26 cellular contexts compared by ENCODE assay signal in genomic region chr13:66048888-66049287, GRCh38.
"Had no signal": no experiment of that assay in that cellular context is flagged by ENCODE, and none has a peak within 500 bp of the region (broad histone marks: within the 10 kb centered on the region; RNA-seq: fewer than 3 reads in every experiment).

No MANE protein-coding gene starts in this region.

- H3K9me3 ChIP-seq: ascending aorta had no signal

- H3K27ac ChIP-seq: ascending aorta, breast epithelium, KMS-11, PC-9, SK-N-MC, WERI-Rb-1 had no signal

- H3K4me1 ChIP-seq: ascending aorta, breast epithelium had no signal

- H3K27me3 ChIP-seq: ascending aorta, breast epithelium had no signal

- H3K4me3 ChIP-seq: ascending aorta, breast epithelium, PC-9, SK-N-MC had no signal

- H3K36me3 ChIP-seq: ascending aorta, breast epithelium, WERI-Rb-1 had no signal

- H3K4me2 ChIP-seq: KMS-11, PC-9 had no signal

- H3K9ac ChIP-seq: KMS-11 had no signal

- DNase-seq: activated CD4-positive, alpha-beta T cell treated with anti-CD3 and anti-CD28 coated beads for 1 hour; activated CD4-positive, alpha-beta T cell treated with anti-CD3 and anti-CD28 coated beads for 48 hours; activated CD4-positive, CD25-positive, alpha-beta regulatory T cell; activated CD8-positive, alpha-beta T cell treated with anti-CD3 and anti-CD28 coated beads for 36 hours; activated effector memory CD4-positive, alpha-beta T cell treated with anti-CD3 and anti-CD28 coated beads, Interleukin-2, amount 50 U/mL, for 16 hours; activated naive CD4-positive, alpha-beta T cell; activated naive CD4-positive, alpha-beta T cell treated with anti-CD3 and anti-CD28 coated beads, Interleukin-2, amount 50 U/mL, for 16 hours; activated naive CD8-positive, alpha-beta T cell treated with anti-CD3 and anti-CD28 coated beads for 36 hours; activated T-cell treated with anti-CD3 and anti-CD28 coated beads, Interleukin-2, amount 50 U/mL, for 1 hour; activated T-cell treated with anti-CD3 and anti-CD28 coated beads, Interleukin-2, amount 50 U/mL, for 72 hours; amygdala; NCI-H1105; NCI-H1417 treated with DMSO at 0.1 percent for 48 hours; NCI-H187 treated with DMSO at 0.1 percent for 48 hours; NCI-H2081; NCI-H345; NCI-H524 treated with DMSO at 0.1 percent for 48 hours; PC-9; Right ventricle myocardium superior; T1000; WERI-Rb-1 had no signal

- H2AFZ ChIP-seq: PC-9 had no signal

- ATAC-seq: activated CD8-positive, alpha-beta T cell treated with anti-CD3 and anti-CD28 coated beads for 36 hours; activated T-cell treated with anti-CD3 and anti-CD28 coated beads, Interleukin-2, amount 50 U/mL, for 72 hours; activated T-helper 17 cell treated with anti-CD3 and anti-CD28 coated beads, Interleukin-2, amount 50 U/mL, for 72 hours had no signal
